ENCODE assay signal across 26 cellular contexts in the genomic region with DNA sequence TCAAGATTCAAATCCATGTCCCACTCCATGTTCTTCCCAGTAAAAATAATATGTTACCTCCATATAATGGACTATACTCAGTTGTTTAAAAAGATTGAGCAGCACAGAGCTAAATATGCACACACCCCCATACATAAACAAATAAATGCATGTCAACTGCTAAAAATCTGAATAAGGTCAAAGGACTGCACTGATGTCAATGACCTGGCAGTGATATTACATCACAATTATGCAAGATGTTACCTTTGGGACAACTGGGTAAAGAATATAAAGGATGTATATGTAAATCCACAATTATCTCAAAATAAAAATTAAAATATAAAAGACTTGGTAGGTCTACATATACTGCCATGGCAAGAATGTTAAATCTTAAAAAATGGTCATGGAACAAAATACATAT.
"Had no signal": no experiment of that assay in that cellular context is flagged by ENCODE, and none has a peak within 500 bp of the region (broad histone marks: within the 10 kb centered on the region; RNA-seq: fewer than 3 reads in every experiment).

No MANE protein-coding gene starts in this region.

- H3K4me3 ChIP-seq: colonic mucosa, coronary artery, dorsolateral prefrontal cortex, esophagus muscularis mucosa, esophagus squamous epithelium, gastrocnemius medialis, gastroesophageal sphincter, heart left ventricle had no signal

- H3K36me3 ChIP-seq: colonic mucosa had no signal

- H3K27ac ChIP-seq: colonic mucosa, coronary artery, dorsolateral prefrontal cortex, epithelial cell of prostate, esophagus muscularis mucosa, esophagus squamous epithelium, foreskin keratinocyte, gastrocnemius medialis, gastroesophageal sphincter, heart left ventricle had no signal

- H3K27me3 ChIP-seq: colonic mucosa, dorsolateral prefrontal cortex, esophagus muscularis mucosa, esophagus squamous epithelium, foreskin keratinocyte, gastrocnemius medialis, gastroesophageal sphincter, heart left ventricle had no signal

- ATAC-seq: effector memory CD8-positive, alpha-beta T cell; esophagus mucosa; foreskin keratinocyte; gastroesophageal sphincter; heart left ventricle had no signal

- DNase-seq: colonic mucosa; cortex of kidney; dermis blood vessel endothelial cell; dorsolateral prefrontal cortex; effector CD4-positive, alpha-beta T cell; effector CD8-positive, alpha-beta T cell; effector memory CD4-positive, alpha-beta T cell; effector memory CD8-positive, alpha-beta T cell; endodermal cell; erythroblast; esophagus squamous epithelium; foreskin fibroblast; foreskin keratinocyte; foreskin melanocyte; gastrocnemius medialis; glutamatergic neuron; heart left ventricle had no signal

- FAIRE-seq: colon, endometrium, endothelial cell of umbilical vein, frontal cortex had no signal

- H3K4me1 ChIP-seq: colonic mucosa, esophagus muscularis mucosa, esophagus squamous epithelium, foreskin keratinocyte, gastroesophageal sphincter had no signal

- H3K9me3 ChIP-seq: colonic mucosa, esophagus muscularis mucosa, esophagus squamous epithelium, gastrocnemius medialis, gastroesophageal sphincter, heart left ventricle had no signal
